ENCODE assay signal across 8 cellular contexts in genomic region chr4:15656038-15656470, GRCh38. TPM values are rescaled to one million over a fixed set of nuclear protein-coding genes. Genes with fewer than 3 reads are reported as not detected.
DNase-seq lines count a peak whose midpoint lies in the region; ATAC-seq and TF ChIP-seq lines count a peak whose summit lies in the region.

No MANE protein-coding gene starts in this region.

- TF ChIP-seq CTCF in DOHH2 (IDR thresholded peaks at IDR 0.05; ENCODE audit: low read depth, low read length, poor library complexity, severe bottlenecking) (no peak), dorsolateral prefrontal cortex (IDR thresholded peaks at IDR 0.05 in 54 of 56, conservative IDR thresholded peaks at IDR 0.05 in 2 of 56; ENCODE audit: low read depth in 1 of 56, partially characterized antibody in 56 of 56) (no peak)

- peaks cover 41% of the 10 kb centered on the region for H3K79me2 ChIP-seq in DOHH2 (ENCODE audit: control insufficient read depth, low read length)

- ATAC-seq in HG02763 (IDR thresholded peaks at IDR 0.05; ENCODE audit: unreplicated experiment) (no peak), GM18870 (IDR thresholded peaks at IDR 0.05; ENCODE audit: unreplicated experiment) (no peak)

- H3K4me1 ChIP-seq in DOHH2 (ENCODE audit: control insufficient read depth, low read length) = peaks cover 50% of the 10 kb centered on the region

- peaks cover 36% of the 10 kb centered on the region for H3F3A ChIP-seq in DOHH2 (ENCODE audit: control insufficient read depth, insufficient read depth)

- H3K9me2 ChIP-seq in DOHH2 (replicated peaks; ENCODE audit: control insufficient read depth, low read length) = no peaks in the 10 kb centered on the region

- no peaks in the 10 kb centered on the region for H3K27me3 ChIP-seq in DOHH2 (ENCODE audit: control insufficient read depth, low read length)
- H3K27me3 ChIP-seq in dorsolateral prefrontal cortex = no peaks in the 10 kb centered on the region

- peaks cover 20% of the 10 kb centered on the region for H3K36me3 ChIP-seq in DOHH2 (ENCODE audit: control insufficient read depth, low read length)

- H3K9me3 ChIP-seq in DOHH2 (ENCODE audit: control insufficient read depth, insufficient read depth, low read length) = no peaks in the 10 kb centered on the region

- DNase-seq in NCI-H748 treated with DMSO at 0.1 percent for 48 hours (lab: John Stamatoyannopoulos, UW) (peak; percentile 20), dorsolateral prefrontal cortex (peak in 1 of 10 donors; percentile 49), myocyte (ENCODE audit: low read depth) (peak; percentile 31), H4 (ENCODE audit: low spot score) (no peak), NCI-H187 (lab: John Stamatoyannopoulos, UW) (no peak)

- H3K4me2 ChIP-seq in DOHH2 (ENCODE audit: low read length) = peak overlapping the region; percentile 89

- intact Hi-C loops in dorsolateral prefrontal cortex (cut with DNase I) = loop anchor here (10.0 kb wide), 3 partner anchors 149 to 651 kb away; partner anchors contain the start of genes CPEB2 (in 1 of the 2) and TAPT1 (in 1 of the 2)

- H4K20me1 ChIP-seq in DOHH2 (ENCODE audit: control insufficient read depth, insufficient read depth, low read depth, low read length) = peaks cover 5% of the 10 kb centered on the region

- H3K27ac ChIP-seq in DOHH2 (ENCODE audit: low read depth, low read length) (peak overlapping the region; percentile 72), dorsolateral prefrontal cortex (peak overlapping the region; percentile 98 to 100 (median 100))

- H3K4me3 ChIP-seq in DOHH2 (ENCODE audit: low read length) = peak overlapping the region; percentile 94
- peak overlapping the region; percentile 57 to 90 (median 80) for H3K4me3 ChIP-seq in dorsolateral prefrontal cortex

RNA-seq across cellular contexts. Expression of gene FBXL5, which starts 0.9 kb away (rescaled TPM):
- total RNA-seq in dorsolateral prefrontal cortex (100 to 1,000 TPM in 33 of 120 experiments, 10 to 100 TPM in 87; 72.7 to 124 (median 93.8) TPM), myocyte (128 and 146 TPM in 2 replicates)
- 38.6 TPM for polyA plus RNA-seq in myocyte (2012)
- total RNA-seq in H4 (2014; rRNA removed; shearing (Covaris generic)) = 67.4 and 78.1 TPM in 2 replicates

RNA-seq across cellular contexts. Expression of gene FAM200B, which starts 25.6 kb away (rescaled TPM):
- 10 to 100 TPM; 44.8 to 87.8 (median 59.0) TPM for total RNA-seq in dorsolateral prefrontal cortex
- 27.8 and 36.1 TPM in 2 replicates for total RNA-seq in myocyte
- 47.6 TPM for polyA plus RNA-seq in myocyte (2012)
- 88.1 and 143 TPM in 2 replicates for total RNA-seq in H4 (2014; rRNA removed; shearing (Covaris generic))

RNA-seq across cellular contexts. Expression of gene BST1, which starts 46.8 kb away (rescaled TPM):
- total RNA-seq in dorsolateral prefrontal cortex (1 to 10 TPM in 101 of 120 experiments, under 1 TPM in 19; 0.48 to 5.2 (median 1.9) TPM), myocyte (0.88 and 1.4 TPM in 2 replicates)
- polyA plus RNA-seq in myocyte (2012) = 0.78 TPM
- 0.56 TPM in 1 of 2 replicates, not detected in the other for total RNA-seq in H4 (2014; rRNA removed; shearing (Covaris generic))

Comparison
In these comparisons a context has a peak if more than half of its experiments do, and no peak if none do; other contexts are left out.
1. DNase-seq: peak in NCI-H748 treated with DMSO at 0.1 percent for 48 hours (single experiment) and myocyte (single experiment); none in H4 (single experiment) and NCI-H187 (0 of 2).